ENCODE assay signal across 24 cellular contexts in genomic region chr2:242019344-242019743, GRCh38.
"Had no signal": no experiment of that assay in that cellular context is flagged by ENCODE, and none has a peak within 500 bp of the region (broad histone marks: within the 10 kb centered on the region; RNA-seq: fewer than 3 reads in every experiment).

No MANE protein-coding gene starts in this region.

- H3K4me3 Mint-ChIP-seq: activated CD8-positive, alpha-beta T cell treated with anti-CD3 and anti-CD28 coated beads, Interleukin-2, amount 10 ng/mL, durations not matched to agents 7 days and 5 days; activated naive CD4-positive, alpha-beta T cell treated with anti-CD3 and anti-CD28 coated beads, Interleukin-2, amount 50 U/mL, for 24 hours; activated T-cell treated with anti-CD3 and anti-CD28 coated beads, Interleukin-2, amount 50 U/mL, for 72 hours; T-helper 1 cell treated with Interleukin-12 subunit alpha and Interleukin-12 subunit beta and Interleukin-4 antibody, amounts not matched to agents 30 μg/mL and 1 μg/mL, for 36 hours; WTC11 had no signal

- H3K9me3 ChIP-seq: breast epithelium, SJSA1 had no signal

- H3K4me3 ChIP-seq: breast epithelium, SJSA1 had no signal

- ATAC-seq: activated CD8-positive, alpha-beta T cell treated with anti-CD3 and anti-CD28 coated beads, Interleukin-2, amount 10 ng/mL, durations not matched to agents 7 days and 5 days; activated T-cell treated with anti-CD3 and anti-CD28 coated beads, Interleukin-2, amount 50 U/mL, for 72 hours; SK-N-SH treated with all-trans-retinoic acid at 6 μM for 48 hours; WTC11 had no signal

- H3K27ac ChIP-seq: breast epithelium, SJSA1 had no signal

- H3K4me1 ChIP-seq: breast epithelium, SJSA1 had no signal

- H3K27me3 Mint-ChIP-seq: activated naive CD4-positive, alpha-beta T cell treated with anti-CD3 and anti-CD28 coated beads, Interleukin-2, amount 50 U/mL, for 24 hours had no signal

- DNase-seq: activated CD4-positive, alpha-beta T cell treated with anti-CD3 and anti-CD28 coated beads for 48 hours; activated CD4-positive, alpha-beta T cell treated with anti-CD3 and anti-CD28 coated beads, Interleukin-2, amount 50 U/mL, for 4 hours; activated CD4-positive, CD25-positive, alpha-beta regulatory T cell treated with anti-CD3 and anti-CD28 coated beads, Interleukin-2, amount 50 U/mL, for 72 hours; activated CD8-positive, alpha-beta T cell treated with anti-CD3 and anti-CD28 coated beads, Interleukin-2, amount 10 ng/mL, durations not matched to agents 7 days and 5 days; activated gamma-delta T cell treated with Interleukin-2 at 50 U/mL for 16 hours; activated T-cell treated with anti-CD3 and anti-CD28 coated beads, Interleukin-2, amount 50 U/mL, for 72 hours; central memory CD4-positive, alpha-beta T cell; Kasumi-1; KBM-7; NCI-H1105 treated with DMSO at 0.1 percent for 48 hours; NCI-H1436 treated with DMSO at 0.1 percent for 48 hours; NCI-H187; NCI-H2081; NCI-H446; NCI-H524; SHP77; T-helper 9 cell had no signal

- H3K9me3 Mint-ChIP-seq: activated T-cell treated with anti-CD3 and anti-CD28 coated beads, Interleukin-2, amount 50 U/mL, for 72 hours; activated T-helper 2 cell treated with anti-CD3 and anti-CD28 coated beads, Interferon-gamma antibody, Interleukin-2, Interleukin-4, amounts not matched to agents 10 μg/mL and 5 μg/mL and 100 μg/mL, durations not matched to agents 14 hours and 24 hours and 36 hours; T-helper 1 cell treated with Interleukin-12 subunit alpha and Interleukin-12 subunit beta and Interleukin-4 antibody, amounts not matched to agents 30 μg/mL and 1 μg/mL, for 36 hours had no signal

- H3K27ac Mint-ChIP-seq: activated CD8-positive, alpha-beta T cell treated with anti-CD3 and anti-CD28 coated beads, Interleukin-2, amount 10 ng/mL, durations not matched to agents 7 days and 5 days; activated naive CD4-positive, alpha-beta T cell treated with anti-CD3 and anti-CD28 coated beads, Interleukin-2, amount 50 U/mL, for 24 hours; activated T-cell treated with anti-CD3 and anti-CD28 coated beads, Interleukin-2, amount 50 U/mL, for 72 hours; activated T-helper 2 cell treated with anti-CD3 and anti-CD28 coated beads, Interferon-gamma antibody, Interleukin-2, Interleukin-4, amounts not matched to agents 10 μg/mL and 5 μg/mL and 100 μg/mL, durations not matched to agents 14 hours and 24 hours and 36 hours; T-helper 1 cell treated with Interleukin-12 subunit alpha and Interleukin-12 subunit beta and Interleukin-4 antibody, amounts not matched to agents 30 μg/mL and 1 μg/mL, for 36 hours; WTC11 had no signal

- H3K36me3 ChIP-seq: breast epithelium, SJSA1 had no signal

- H3K4me1 Mint-ChIP-seq: activated naive CD4-positive, alpha-beta T cell treated with anti-CD3 and anti-CD28 coated beads, Interleukin-2, amount 50 U/mL, for 24 hours; WTC11 had no signal
